ENCODE assay signal across 22 cellular contexts in the genomic region with DNA sequence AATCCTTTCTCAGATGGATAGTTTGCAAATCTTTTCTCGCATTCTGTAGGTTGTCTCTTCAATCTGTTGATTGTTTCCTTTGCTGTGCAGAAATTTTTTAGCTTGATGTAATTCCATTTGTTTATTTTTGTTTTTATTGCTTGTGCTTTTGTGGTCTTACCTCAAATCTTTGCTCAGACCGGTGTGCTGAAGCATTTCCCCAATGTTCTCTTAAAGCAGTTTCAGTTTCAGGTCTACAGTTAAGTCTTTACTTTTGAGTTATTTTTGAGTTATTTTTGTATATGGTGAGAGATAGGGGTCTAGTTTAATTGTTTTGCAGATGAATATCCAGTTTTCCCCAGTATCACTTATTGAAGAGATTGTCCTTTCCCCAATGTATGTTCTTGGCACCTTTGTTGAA.
DNase-seq lines count a peak whose midpoint lies in the region; ATAC-seq lines count a peak whose summit lies in the region.
"Had no signal": no experiment of that assay in that cellular context is flagged by ENCODE, and none has a peak within 500 bp of the region (broad histone marks: within the 10 kb centered on the region; RNA-seq: fewer than 3 reads in every experiment).

No MANE protein-coding gene starts in this region.

- DNase-seq in RPMI8226: peak; percentile 31
- no peak for DNase-seq in NCI-H82 treated with DMSO at 0.1 percent for 48 hours (lab: John Stamatoyannopoulos, UW; ENCODE audit: unreplicated experiment)
- DNase-seq in ecto neural progenitor cell (ENCODE audit: low spot score): no peak
- DNase-seq: activated CD8-positive, alpha-beta memory T cell treated with anti-CD3 and anti-CD28 coated beads for 24 hours; activated naive CD8-positive, alpha-beta T cell treated with anti-CD3 and anti-CD28 coated beads, Interleukin-2, amount 10 ng/mL, durations not matched to agents 7 days and 5 days; gastrocnemius medialis; left colon; MG63; NCI-H1694; NCI-H446 treated with DMSO at 0.1 percent for 48 hours; nucleus accumbens; right cardiac atrium; SHP77; stimulated activated naive CD4-positive, alpha-beta T cell treated with Interleukin-2 at 50 U/mL for 16 hours; T-helper 1 cell; transverse colon; WERI-Rb-1 had no signal

- ATAC-seq in GM18868 (IDR thresholded peaks at IDR 0.05; ENCODE audit: unreplicated experiment): peak; percentile 77
- ATAC-seq in GM21529 (IDR thresholded peaks at IDR 0.05; ENCODE audit: unreplicated experiment): peak; percentile 83
- ATAC-seq in HG03097 (IDR thresholded peaks at IDR 0.05; ENCODE audit: low FRiP score, unreplicated experiment): peak; percentile 61
- ATAC-seq in GM19455 (IDR thresholded peaks at IDR 0.05; ENCODE audit: unreplicated experiment): no peak
- ATAC-seq: gastrocnemius medialis, HCT116, left colon, right cardiac atrium had no signal
